ENCODE assay signal across 8 cellular contexts in the genomic region with DNA sequence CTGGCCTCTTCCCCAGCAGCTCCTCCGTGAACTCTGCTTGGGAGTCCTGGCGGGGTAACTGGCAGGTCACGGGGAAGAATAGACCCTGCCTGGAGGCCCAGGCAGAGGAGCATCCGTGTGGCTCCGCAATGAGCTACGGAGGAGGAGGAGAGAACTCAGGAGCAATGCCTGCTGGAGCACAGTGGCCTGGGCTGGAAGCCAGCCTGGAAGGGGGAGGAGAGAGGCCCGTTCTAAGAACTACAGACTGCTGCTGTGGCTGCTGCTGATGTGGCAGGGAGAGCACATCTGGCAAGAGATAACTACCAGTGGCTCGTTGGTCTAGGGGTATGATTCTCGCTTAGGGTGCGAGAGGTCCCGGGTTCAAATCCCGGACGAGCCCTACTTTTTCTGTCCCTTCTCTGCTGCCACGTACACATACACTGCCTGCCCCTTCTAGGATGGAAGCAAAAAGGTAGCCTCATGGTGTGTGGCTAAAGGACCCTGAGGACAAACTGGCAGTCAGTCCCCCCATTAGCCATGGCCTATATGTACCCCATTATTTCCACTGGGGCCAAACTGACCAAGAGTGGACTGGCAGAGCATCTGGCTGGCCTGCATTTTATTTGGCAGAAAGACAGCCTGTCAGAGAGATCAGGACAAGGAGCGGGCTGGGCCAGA. TPM values are rescaled to one million over a fixed set of nuclear protein-coding genes. Genes with fewer than 3 reads are reported as not detected.
DNase-seq lines count a peak whose midpoint lies in the region; FAIRE-seq and TF ChIP-seq lines count a peak whose summit lies in the region.

No MANE protein-coding gene starts in this region.

- H3K9ac ChIP-seq in Karpas-422 (ENCODE audit: low read length): no peak overlapping the region
- peak overlapping the region in 2 of 4 experiments; percentile 22 to 58; a peak in 3 of 7 replicates for H3K9ac ChIP-seq in H1 (replicated peaks in 1 of 4; ENCODE audit: extremely low read depth in 1 of 4, low read depth in 3 of 4, low read length in 3 of 4)
- peak overlapping the region; percentile 52 for H3K9ac ChIP-seq in mesenchymal stem cell (ENCODE audit: low read length)

- no peaks in the 10 kb centered on the region for H3K9me2 ChIP-seq in Karpas-422 (replicated peaks; ENCODE audit: insufficient read depth, low read length)

- peaks cover 4% of the 10 kb centered on the region for H3K23me2 ChIP-seq in H1 (ENCODE audit: low read depth, low read length)

- H3K4me2 ChIP-seq in Karpas-422 (ENCODE audit: low read depth, low read length, poor library complexity, severe bottlenecking) (no peak overlapping the region), H1 (ENCODE audit: insufficient read depth in 1 of 2, low read depth in 2 of 2, low read length in 2 of 2) (peak overlapping the region; percentile 60 to 95), mesenchymal stem cell (ENCODE audit: low read length, poor library complexity, severe bottlenecking) (no peak overlapping the region)

- H3K27ac ChIP-seq in Karpas-422 (ENCODE audit: low read length) (no peak overlapping the region), H1 (ENCODE audit: low read depth, low read length) (no peak overlapping the region; the same call in 1 of the 2 replicates), mesenchymal stem cell (ENCODE audit: low read length, poor library complexity, severe bottlenecking) (no peak overlapping the region)

- H3K36me3 ChIP-seq in BE2C (no peaks in the 10 kb centered on the region), Karpas-422 (ENCODE audit: insufficient read depth, low read length) (no peaks in the 10 kb centered on the region), H1 (ENCODE audit: control insufficient read depth in 2 of 4, insufficient read depth in 4 of 4, low read length in 3 of 4) (no peaks in the 10 kb centered on the region), mesenchymal stem cell (ENCODE audit: control insufficient read depth in 1 of 2, insufficient read depth in 2 of 2, low read depth in 1 of 2, low read length in 2 of 2) (no peaks in the 10 kb centered on the region)

- H3K9me3 ChIP-seq in BE2C (no peaks in the 10 kb centered on the region), Karpas-422 (ENCODE audit: low read length) (no peaks in the 10 kb centered on the region), H1 (ENCODE audit: insufficient read depth in 2 of 2, low read depth in 1 of 2, low read length in 1 of 2) (no peaks in the 10 kb centered on the region), mesenchymal stem cell (ENCODE audit: control insufficient read depth, low read length) (peaks cover 4% of the 10 kb centered on the region)

- no peak overlapping the region for H2AK5ac ChIP-seq in H1 (ENCODE audit: low read depth, low read length)
- peak overlapping the region; percentile 2 for H2AK5ac ChIP-seq in mesenchymal stem cell (ENCODE audit: low read length, severe bottlenecking)

- H2BK120ac ChIP-seq in H1 (replicated peaks; ENCODE audit: low read depth, low read length) (no peak overlapping the region), mesenchymal stem cell (ENCODE audit: low read depth, low read length) (no peak overlapping the region)

- POLR2A ChIA-PET in H1 (lab: Charles Lee; ENCODE audit: partially characterized antibody) (interaction anchor here (0.9 to 2.2 kb wide), 9 partner anchors 9 to 101 kb away, joined by 3 to 14 read pairs (median 4); no protein-coding TSS in a partner anchor), GM10248 (lab: Yijun Ruan, JAX) (no interaction called here)

- peak; percentile 89 for FAIRE-seq in H1 (lab: Jason Lieb, UNC)

- H3K56ac ChIP-seq in H1 (replicated peaks; ENCODE audit: insufficient read length, low read depth, low read length): no peak overlapping the region

- TF ChIP-seq EP300 in H1 (IDR thresholded peaks at IDR 0.05; ENCODE audit: borderline replicate concordance in 1 of 2, low read depth in 2 of 2, low read length in 2 of 2): no peak

- H4K5ac ChIP-seq in H1 (ENCODE audit: insufficient read length, low read depth, low read length): no peak overlapping the region

- no peak for TF ChIP-seq RAD21 in H1 (IDR thresholded peaks at IDR 0.05 in 1 of 2, conservative IDR thresholded peaks at IDR 0.05 in 1 of 2; ENCODE audit: low read depth in 2 of 2, low read length in 2 of 2)

- no peaks in the 10 kb centered on the region for H3K79me1 ChIP-seq in H1 (ENCODE audit: low read depth, low read length)
- no peaks in the 10 kb centered on the region for H3K79me1 ChIP-seq in mesenchymal stem cell (replicated peaks; ENCODE audit: low read length, poor library complexity, severe bottlenecking)

- H2BK20ac ChIP-seq in H1 (ENCODE audit: low read length): no peak overlapping the region

- TF ChIP-seq CTCF in BE2C (IDR thresholded peaks at IDR 0.05; ENCODE audit: low read depth, low read length): no peak
- no peak for TF ChIP-seq CTCF in H1 (IDR thresholded peaks at IDR 0.05; ENCODE audit: control extremely low read depth in 1 of 3, insufficient read depth in 1 of 3, low read depth in 1 of 3, low read length in 3 of 3)
- no peak for TF ChIP-seq CTCF in GM10248 (IDR thresholded peaks at IDR 0.05; ENCODE audit: control extremely low read depth, extremely low read depth, low read depth, missing control alignments)

- H4K91ac ChIP-seq in H1 (replicated peaks; ENCODE audit: insufficient read length, low read length) (no peak overlapping the region), mesenchymal stem cell (ENCODE audit: low read length) (no peak overlapping the region)

- H4K8ac ChIP-seq in H1 (ENCODE audit: extremely low read depth, insufficient read depth, low read length) (no peak overlapping the region; the same call in 1 of the 2 replicates), mesenchymal stem cell (ENCODE audit: low read length) (no peak overlapping the region)

- H3K18ac ChIP-seq in H1 (ENCODE audit: extremely low read depth, low read length) (no peak overlapping the region), mesenchymal stem cell (ENCODE audit: low read depth in 1 of 2, low read length in 2 of 2) (no peak overlapping the region)

- H3K23ac ChIP-seq in H1 (ENCODE audit: insufficient read length): no peak overlapping the region
- H3K23ac ChIP-seq in mesenchymal stem cell (ENCODE audit: low read length in 2 of 2): no peak overlapping the region

- H4K20me1 ChIP-seq in Karpas-422 (ENCODE audit: insufficient read depth, low read depth, low read length) (no peaks in the 10 kb centered on the region), H1 (replicated peaks in 1 of 2; ENCODE audit: control insufficient read depth in 1 of 2, insufficient read depth in 2 of 2, low read length in 2 of 2) (no peaks in the 10 kb centered on the region)

- no peak for TF ChIP-seq POLR2A in H1 (IDR thresholded peaks at IDR 0.05; ENCODE audit: control extremely low read depth in 1 of 2, low read depth in 2 of 2, low read length in 2 of 2)

- H3K4ac ChIP-seq in H1 (replicated peaks; ENCODE audit: insufficient read length, low read depth, low read length) (no peak overlapping the region), mesenchymal stem cell (ENCODE audit: low read depth in 1 of 2, low read length in 2 of 2) (peak overlapping the region in 1 of 2 experiments; percentile 15)

- WGBS in H1 (ENCODE audit: extremely low coverage in 1 of 2, insufficient coverage in 1 of 2, insufficient read length in 1 of 2, insufficient replicate concordance in 2 of 2, low coverage in 1 of 2, low lambda C conversion rate in 2 of 2, missing lambda C conversion rate in 1 of 2), 2 experiments: 11% methylated on average over 15 of the region's 15 CpGs; no CpG with 5 or more reads in 1 of the 2 experiments
- WGBS in mesenchymal stem cell: 11% methylated on average over 15 of the region's 15 CpGs

- H3K4me1 ChIP-seq in BE2C: peaks cover 5% of the 10 kb centered on the region; the same call in 1 of the 2 replicates
- no peaks in the 10 kb centered on the region for H3K4me1 ChIP-seq in Karpas-422 (ENCODE audit: low read length)
- peaks cover 0 to 3% (median 1%) of the 10 kb centered on the region in 4 experiments; a peak in 4 of 7 replicates for H3K4me1 ChIP-seq in H1 (replicated peaks in 1 of 4; ENCODE audit: control insufficient read depth in 3 of 4, insufficient read depth in 4 of 4, low read length in 3 of 4)
- peaks cover 3% of the 10 kb centered on the region for H3K4me1 ChIP-seq in mesenchymal stem cell (ENCODE audit: control insufficient read depth, insufficient read depth, low read depth, low read length)

- H2BK12ac ChIP-seq in H1 (ENCODE audit: low read depth, low read length) (no peak overlapping the region), mesenchymal stem cell (ENCODE audit: low read length in 2 of 2) (no peak overlapping the region)

- no peak overlapping the region for H3K14ac ChIP-seq in H1 (ENCODE audit: insufficient read length)
- no peak overlapping the region for H3K14ac ChIP-seq in mesenchymal stem cell (ENCODE audit: low read length in 2 of 2)

- CTCF ChIA-PET in H1 (lab: Charles Lee; ENCODE audit: partially characterized antibody): interaction anchor here (0.6 to 1.5 kb wide), 8 partner anchors 11 to 448 kb away, joined by 3 to 5 read pairs (median 3); no protein-coding TSS in a partner anchor
- CTCF ChIA-PET in GM10248 (lab: Yijun Ruan, JAX): no interaction called here

- H3K79me2 ChIP-seq in Karpas-422 (ENCODE audit: low read length) (no peaks in the 10 kb centered on the region), H1 (ENCODE audit: control insufficient read depth in 1 of 2, insufficient read depth in 2 of 2, low read length in 2 of 2) (no peaks in the 10 kb centered on the region)

- peak overlapping the region; percentile 60 for H3K4me3 ChIP-seq in BE2C (ENCODE audit: low read depth, low read length)
- H3K4me3 ChIP-seq in Karpas-422 (ENCODE audit: low read length): no peak overlapping the region
- peak overlapping the region; percentile 53 to 69 (median 60) for H3K4me3 ChIP-seq in H1 (ENCODE audit: extremely low read depth in 1 of 4, insufficient read depth in 2 of 4, low read depth in 3 of 4, low read length in 4 of 4)
- H3K4me3 ChIP-seq in mesenchymal stem cell (ENCODE audit: insufficient read depth in 1 of 2, low read depth in 1 of 2, low read length in 2 of 2): peak overlapping the region in 1 of 2 experiments; percentile 52

- DNase-seq in BE2C (peak; percentile 91), Karpas-422 (peak; percentile 76), H1 (ENCODE audit: low read depth in 1 of 2, low spot score in 2 of 2) (peak; percentile 91 to 99), mesenchymal stem cell (peak; percentile 92), SKM-1 (lab: John Stamatoyannopoulos, UW; ENCODE audit: unreplicated experiment) (no peak), GM10248 (ENCODE audit: extremely low spot score) (no peak), NCI-H2227 treated with DMSO at 0.1 percent for 48 hours (lab: John Stamatoyannopoulos, UW) (no peak), NOMO-1 treated with dmso at 0.1 percent for 144 hours (lab: John Stamatoyannopoulos, UW; ENCODE audit: unreplicated experiment) (no peak)

- H2BK15ac ChIP-seq in H1 (ENCODE audit: low read length) (no peak overlapping the region), mesenchymal stem cell (ENCODE audit: low read depth, poor library complexity, severe bottlenecking) (peak overlapping the region; percentile 0)

- H2BK5ac ChIP-seq in H1 (ENCODE audit: low read depth, low read length) (no peak overlapping the region), mesenchymal stem cell (ENCODE audit: low read depth, low read length, poor library complexity, severe bottlenecking) (no peak overlapping the region)

- H3K27me3 ChIP-seq in BE2C: no peaks in the 10 kb centered on the region
- H3K27me3 ChIP-seq in Karpas-422 (ENCODE audit: low read length): no peaks in the 10 kb centered on the region
- no peaks in the 10 kb centered on the region for H3K27me3 ChIP-seq in H1 (replicated peaks in 1 of 4; ENCODE audit: control insufficient read depth in 3 of 4, extremely low read depth in 1 of 4, insufficient read depth in 3 of 4, low read length in 3 of 4)
- H3K27me3 ChIP-seq in mesenchymal stem cell (ENCODE audit: control insufficient read depth in 1 of 2, insufficient read depth in 1 of 2, low read length in 2 of 2): peaks cover 0 to 3% of the 10 kb centered on the region in 2 experiments

- H2AFZ ChIP-seq in Karpas-422 (ENCODE audit: low read length): no peak overlapping the region
- peak overlapping the region; percentile 79 for H2AFZ ChIP-seq in H1 (ENCODE audit: low read length)
- H2AFZ ChIP-seq in mesenchymal stem cell (ENCODE audit: low read depth, low read length): no peak overlapping the region

RNA-seq across cellular contexts. Expression of a gene that starts 7.7 kb away (rescaled TPM):
- polyA plus RNA-seq in BE2C (2012; ENCODE audit: insufficient read depth, insufficient read length, low read depth): 5.5 TPM
- not detected in 2 replicates for total RNA-seq in Karpas-422 (2014; rRNA removed; shearing (Covaris generic); ENCODE audit: low replicate concordance)
- not detected in 2 replicates for total RNA-seq in H1 (2021; fragmentation: NEBNext Ultra II Directional; extraction: Animal tissue kit (Norgen Biotek cat#: 25700))
- polyA plus RNA-seq in H1 (2011; rRNA removed): not detected in 2 replicates
- polyA plus RNA-seq in H1 (2011; cell fraction: cytosol; rRNA removed): not detected
- polyA plus RNA-seq in H1 (2011; cell fraction: nucleus; rRNA removed): not detected
- polyA plus RNA-seq in H1 (2012, experiment 1 of 2): not detected in 4 replicates
- not detected for polyA plus RNA-seq in H1 (2012, experiment 2 of 2)
- not detected for polyA plus RNA-seq in H1 (2013, experiment 1 of 2)
- polyA plus RNA-seq in H1 (2013, experiment 2 of 2): not detected
- polyA minus RNA-seq in H1 (2011; rRNA and poly(A)+ RNA removed): not detected in 2 replicates
- not detected for polyA minus RNA-seq in H1 (2011; cell fraction: cytosol; rRNA and poly(A)+ RNA removed)
- not detected for polyA minus RNA-seq in H1 (2011; cell fraction: nucleus; rRNA and poly(A)+ RNA removed)
- not detected for polyA plus RNA-seq in mesenchymal stem cell (2013, experiment 1 of 2)
- polyA plus RNA-seq in mesenchymal stem cell (2013, experiment 2 of 2): not detected

RNA-seq across cellular contexts. Expression of a gene that starts 8.5 kb away (rescaled TPM):
- polyA plus RNA-seq in BE2C (2012; ENCODE audit: insufficient read depth, insufficient read length, low read depth): 90.5 TPM
- total RNA-seq in Karpas-422 (2014; rRNA removed; shearing (Covaris generic); ENCODE audit: low replicate concordance): 25.9 and 32.5 TPM in 2 replicates
- 43.7 and 47.7 TPM in 2 replicates for total RNA-seq in H1 (2021; fragmentation: NEBNext Ultra II Directional; extraction: Animal tissue kit (Norgen Biotek cat#: 25700))
- polyA plus RNA-seq in H1 (2011; rRNA removed): 35.6 and 36.2 TPM in 2 replicates
- polyA plus RNA-seq in H1 (2011; cell fraction: cytosol; rRNA removed): 48.9 TPM
- polyA plus RNA-seq in H1 (2011; cell fraction: nucleus; rRNA removed): 165 TPM
- polyA plus RNA-seq in H1 (2012, experiment 1 of 2): 46.0 to 56.1 TPM (median 51.1 TPM) in 4 replicates
- 2.9 TPM for polyA plus RNA-seq in H1 (2012, experiment 2 of 2)
- 23.8 TPM for polyA plus RNA-seq in H1 (2013, experiment 1 of 2)
- polyA plus RNA-seq in H1 (2013, experiment 2 of 2): 18.9 TPM
- 53.7 and 59.6 TPM in 2 replicates for polyA minus RNA-seq in H1 (2011; rRNA and poly(A)+ RNA removed)
- 34.9 TPM for polyA minus RNA-seq in H1 (2011; cell fraction: cytosol; rRNA and poly(A)+ RNA removed)
- 91.0 TPM for polyA minus RNA-seq in H1 (2011; cell fraction: nucleus; rRNA and poly(A)+ RNA removed)
- polyA plus RNA-seq in mesenchymal stem cell (2013, experiment 1 of 2): 2.2 TPM
- polyA plus RNA-seq in mesenchymal stem cell (2013, experiment 2 of 2): 1.4 TPM

RNA-seq across cellular contexts. Expression of a gene that starts 44.1 kb away (rescaled TPM):
- polyA plus RNA-seq in BE2C (2012; ENCODE audit: insufficient read depth, insufficient read length, low read depth): 159 TPM
- 33.3 and 42.1 TPM in 2 replicates for total RNA-seq in Karpas-422 (2014; rRNA removed; shearing (Covaris generic); ENCODE audit: low replicate concordance)
- 169 and 170 TPM in 2 replicates for total RNA-seq in H1 (2021; fragmentation: NEBNext Ultra II Directional; extraction: Animal tissue kit (Norgen Biotek cat#: 25700))
- polyA plus RNA-seq in H1 (2011; rRNA removed): 36.2 and 67.2 TPM in 2 replicates
- polyA plus RNA-seq in H1 (2011; cell fraction: cytosol; rRNA removed): 86.8 TPM
- polyA plus RNA-seq in H1 (2011; cell fraction: nucleus; rRNA removed): 24.5 TPM
- 111 to 179 TPM (median 130 TPM) in 4 replicates for polyA plus RNA-seq in H1 (2012, experiment 1 of 2)
- polyA plus RNA-seq in H1 (2012, experiment 2 of 2): 16.1 TPM
- polyA plus RNA-seq in H1 (2013, experiment 1 of 2): 264 TPM
- polyA plus RNA-seq in H1 (2013, experiment 2 of 2): 334 TPM
- 66.5 and 93.6 TPM in 2 replicates for polyA minus RNA-seq in H1 (2011; rRNA and poly(A)+ RNA removed)
- polyA minus RNA-seq in H1 (2011; cell fraction: cytosol; rRNA and poly(A)+ RNA removed): 59.4 TPM
- polyA minus RNA-seq in H1 (2011; cell fraction: nucleus; rRNA and poly(A)+ RNA removed): 47.6 TPM
- polyA plus RNA-seq in mesenchymal stem cell (2013, experiment 1 of 2): 923 TPM
- polyA plus RNA-seq in mesenchymal stem cell (2013, experiment 2 of 2): 940 TPM

RNA-seq across cellular contexts. Expression of a gene that starts 46.9 kb away (rescaled TPM):
- polyA plus RNA-seq in BE2C (2012; ENCODE audit: insufficient read depth, insufficient read length, low read depth): 79.3 TPM
- total RNA-seq in Karpas-422 (2014; rRNA removed; shearing (Covaris generic); ENCODE audit: low replicate concordance): not detected in 2 replicates
- 10.7 and 12.0 TPM in 2 replicates for total RNA-seq in H1 (2021; fragmentation: NEBNext Ultra II Directional; extraction: Animal tissue kit (Norgen Biotek cat#: 25700))
- 1.9 and 3.3 TPM in 2 replicates for polyA plus RNA-seq in H1 (2011; rRNA removed)
- polyA plus RNA-seq in H1 (2011; cell fraction: cytosol; rRNA removed): 2.3 TPM
- polyA plus RNA-seq in H1 (2011; cell fraction: nucleus; rRNA removed): 9.5 TPM
- 5.2 to 7.9 TPM (median 6.6 TPM) in 4 replicates for polyA plus RNA-seq in H1 (2012, experiment 1 of 2)
- 5.2 TPM for polyA plus RNA-seq in H1 (2012, experiment 2 of 2)
- 8.3 TPM for polyA plus RNA-seq in H1 (2013, experiment 1 of 2)
- 7.8 TPM for polyA plus RNA-seq in H1 (2013, experiment 2 of 2)
- polyA minus RNA-seq in H1 (2011; rRNA and poly(A)+ RNA removed): 4.5 and 5.1 TPM in 2 replicates
- 7.1 TPM for polyA minus RNA-seq in H1 (2011; cell fraction: cytosol; rRNA and poly(A)+ RNA removed)
- 5.7 TPM for polyA minus RNA-seq in H1 (2011; cell fraction: nucleus; rRNA and poly(A)+ RNA removed)
- 25.9 TPM for polyA plus RNA-seq in mesenchymal stem cell (2013, experiment 1 of 2)
- 23.7 TPM for polyA plus RNA-seq in mesenchymal stem cell (2013, experiment 2 of 2)

Comparison
In these comparisons a context has a peak if more than half of its experiments do, and no peak if none do; other contexts are left out.
1. DNase-seq: peak in BE2C (single experiment), Karpas-422 (single experiment), H1 (2 of 2) and mesenchymal stem cell (single experiment); none in SKM-1 (single experiment), GM10248 (single experiment), NCI-H2227 treated with DMSO at 0.1 percent for 48 hours (single experiment) and NOMO-1 treated with dmso at 0.1 percent for 144 hours (single experiment).
2. H3K4me2 ChIP-seq: peak in H1 (2 of 2); none in Karpas-422 (single experiment) and mesenchymal stem cell (single experiment).